Comparison of ENCODE assay signal across 1 cellular context in the genomic region with DNA sequence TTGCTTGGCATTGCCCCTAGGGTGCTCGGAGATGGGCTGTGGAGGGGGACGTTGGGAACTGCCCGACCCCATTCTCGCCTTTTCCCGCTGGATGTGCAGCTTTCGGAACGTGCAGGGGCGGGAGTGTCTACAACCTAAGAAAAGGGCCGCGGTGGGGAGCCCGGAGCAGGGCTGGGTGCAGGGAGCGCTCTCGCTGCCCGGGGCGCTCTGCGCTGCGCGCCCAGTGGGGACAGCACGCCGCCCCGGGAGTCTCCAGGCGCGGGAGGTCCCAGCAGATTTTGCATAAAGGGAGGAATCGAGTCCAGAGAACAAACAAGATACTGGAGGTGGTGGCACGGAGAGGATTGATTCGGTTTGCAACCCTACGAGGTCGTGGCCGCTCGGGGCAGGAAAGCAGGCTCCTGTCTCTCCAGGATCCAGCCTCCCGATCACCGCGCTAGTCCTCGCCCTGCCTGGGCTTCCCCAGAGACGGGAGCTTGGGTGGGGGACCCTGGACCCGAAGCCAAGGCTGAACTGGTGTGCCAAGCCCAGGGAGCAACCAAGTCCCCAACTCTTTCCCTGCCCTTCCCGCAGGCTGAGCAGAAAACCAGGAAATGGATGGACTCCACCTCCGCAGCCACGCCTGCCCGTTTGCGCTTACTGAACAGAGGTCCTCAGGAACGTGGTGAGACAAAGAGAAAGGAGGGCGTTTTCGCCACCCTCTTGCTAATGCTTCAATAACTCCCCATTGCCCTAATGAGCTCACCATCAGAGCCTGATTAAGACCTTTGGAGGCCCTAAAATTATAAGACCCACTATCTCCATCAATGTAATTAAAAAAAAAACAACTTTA.
TF ChIP-seq lines count a peak whose summit lies in the region.

No MANE protein-coding gene starts in this region.

TF ChIP-seq in HEK293, 187 proteins besides CTCF, POLR2A, EP300 and RAD21 (continued from another document):
- TF ChIP-seq, protein P1, sequence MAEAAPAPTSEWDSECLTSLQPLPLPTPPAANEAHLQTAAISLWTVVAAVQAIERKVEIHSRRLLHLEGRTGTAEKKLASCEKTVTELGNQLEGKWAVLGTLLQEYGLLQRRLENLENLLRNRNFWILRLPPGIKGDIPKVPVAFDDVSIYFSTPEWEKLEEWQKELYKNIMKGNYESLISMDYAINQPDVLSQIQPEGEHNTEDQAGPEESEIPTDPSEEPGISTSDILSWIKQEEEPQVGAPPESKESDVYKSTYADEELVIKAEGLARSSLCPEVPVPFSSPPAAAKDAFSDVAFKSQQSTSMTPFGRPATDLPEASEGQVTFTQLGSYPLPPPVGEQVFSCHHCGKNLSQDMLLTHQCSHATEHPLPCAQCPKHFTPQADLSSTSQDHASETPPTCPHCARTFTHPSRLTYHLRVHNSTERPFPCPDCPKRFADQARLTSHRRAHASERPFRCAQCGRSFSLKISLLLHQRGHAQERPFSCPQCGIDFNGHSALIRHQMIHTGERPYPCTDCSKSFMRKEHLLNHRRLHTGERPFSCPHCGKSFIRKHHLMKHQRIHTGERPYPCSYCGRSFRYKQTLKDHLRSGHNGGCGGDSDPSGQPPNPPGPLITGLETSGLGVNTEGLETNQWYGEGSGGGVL (tag by site-specific recombination; IDR thresholded peaks at IDR 0.05) = peak; percentile 53; the same call in 1 of the 2 replicates
- TF ChIP-seq YY1 (tag by site-specific recombination; IDR thresholded peaks at IDR 0.05) (peak; percentile 9; the same call in 1 of the 2 replicates), KLF9 (tag by site-specific recombination; IDR thresholded peaks at IDR 0.05; ENCODE audit: low read depth) (peak; percentile 82), KLF10 (tag by site-specific recombination; IDR thresholded peaks at IDR 0.05) (peak; percentile 37; the same call in 1 of the 2 replicates), ZNF2 (tag by site-specific recombination; IDR thresholded peaks at IDR 0.05) (peak; percentile 87), ZNF404 (tag by site-specific recombination; IDR thresholded peaks at IDR 0.05) (no peak), ZNF544 (tag by site-specific recombination; IDR thresholded peaks at IDR 0.05) (no peak), ZNF423 (tag by site-specific recombination; IDR thresholded peaks at IDR 0.05) (peak; percentile 98), ZNF121 (tag by site-specific recombination; IDR thresholded peaks at IDR 0.05) (no peak), ZNF792 (tag by site-specific recombination; IDR thresholded peaks at IDR 0.05) (no peak), ZFP69B (tag by site-specific recombination; IDR thresholded peaks at IDR 0.05) (peak; percentile 73), KLF16 (tag by site-specific recombination; IDR thresholded peaks at IDR 0.05) (peak; percentile 88), BCL11B (tag by site-specific recombination; IDR thresholded peaks at IDR 0.05; ENCODE audit: low read depth) (no peak), PRDM1 (tag by site-specific recombination; IDR thresholded peaks at IDR 0.05) (peak; percentile 67), ZNF324 (tag by site-specific recombination; IDR thresholded peaks at IDR 0.05) (peak; percentile 69; the same call in 1 of the 2 replicates), ZNF843 (tag by site-specific recombination; IDR thresholded peaks at IDR 0.05) (0 out of 2 replicates have a peak, but pooled peaks have one; percentile 33), KLF1 (tag by site-specific recombination; IDR thresholded peaks at IDR 0.05) (peak; percentile 81), ZNF366 (tag by site-specific recombination; conservative IDR thresholded peaks at IDR 0.05) (no peak), ZNF341 (tag by site-specific recombination; IDR thresholded peaks at IDR 0.05; ENCODE audit: low read depth) (peak; percentile 89), ZNF558 (tag by site-specific recombination; IDR thresholded peaks at IDR 0.05) (peak; percentile 34; the same call in 1 of the 2 replicates), OVOL3 (tag by site-specific recombination; IDR thresholded peaks at IDR 0.05) (no peak), ZNF248 (tag by site-specific recombination; IDR thresholded peaks at IDR 0.05) (no peak), ZNF335 (tag by site-specific recombination; conservative IDR thresholded peaks at IDR 0.05) (peak; percentile 93), ZNF600 (tag by site-specific recombination; IDR thresholded peaks at IDR 0.05) (peak; percentile 93), ZNF629 (tag by site-specific recombination; IDR thresholded peaks at IDR 0.05) (peak; percentile 58), ZXDB (tag by site-specific recombination; IDR thresholded peaks at IDR 0.05) (peak; percentile 75), ZNF664 (tag by site-specific recombination; IDR thresholded peaks at IDR 0.05) (0 out of 2 replicates have a peak, but pooled peaks have one; percentile 4), ZNF660 (tag by site-specific recombination; IDR thresholded peaks at IDR 0.05) (peak; percentile 53; the same call in 1 of the 2 replicates), ZIC2 (tag by site-specific recombination; IDR thresholded peaks at IDR 0.05) (peak; percentile 92), ZNF416 (tag by site-specific recombination; IDR thresholded peaks at IDR 0.05) (no peak), YY2 (tag by site-specific recombination; IDR thresholded peaks at IDR 0.05) (0 out of 2 replicates have a peak, but pooled peaks have one; percentile 15), ZFP37 (tag by site-specific recombination; IDR thresholded peaks at IDR 0.05) (0 out of 2 replicates have a peak, but pooled peaks have one; percentile 62), ZFP41 (tag by site-specific recombination; IDR thresholded peaks at IDR 0.05; ENCODE audit: borderline replicate concordance) (no peak), SP3 (tag by site-specific recombination; IDR thresholded peaks at IDR 0.05) (peak; percentile 76), SP7 (tag by site-specific recombination; IDR thresholded peaks at IDR 0.05) (peak; percentile 73), GLI4 (tag by site-specific recombination; IDR thresholded peaks at IDR 0.05) (peak; percentile 15; the same call in 1 of the 2 replicates), WT1 (tag by site-specific recombination; IDR thresholded peaks at IDR 0.05) (peak; percentile 46)
- TF ChIP-seq, protein P2, sequence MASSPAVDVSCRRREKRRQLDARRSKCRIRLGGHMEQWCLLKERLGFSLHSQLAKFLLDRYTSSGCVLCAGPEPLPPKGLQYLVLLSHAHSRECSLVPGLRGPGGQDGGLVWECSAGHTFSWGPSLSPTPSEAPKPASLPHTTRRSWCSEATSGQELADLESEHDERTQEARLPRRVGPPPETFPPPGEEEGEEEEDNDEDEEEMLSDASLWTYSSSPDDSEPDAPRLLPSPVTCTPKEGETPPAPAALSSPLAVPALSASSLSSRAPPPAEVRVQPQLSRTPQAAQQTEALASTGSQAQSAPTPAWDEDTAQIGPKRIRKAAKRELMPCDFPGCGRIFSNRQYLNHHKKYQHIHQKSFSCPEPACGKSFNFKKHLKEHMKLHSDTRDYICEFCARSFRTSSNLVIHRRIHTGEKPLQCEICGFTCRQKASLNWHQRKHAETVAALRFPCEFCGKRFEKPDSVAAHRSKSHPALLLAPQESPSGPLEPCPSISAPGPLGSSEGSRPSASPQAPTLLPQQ (tag by site-specific recombination; IDR thresholded peaks at IDR 0.05) = peak; percentile 79
- TF ChIP-seq, protein P3, sequence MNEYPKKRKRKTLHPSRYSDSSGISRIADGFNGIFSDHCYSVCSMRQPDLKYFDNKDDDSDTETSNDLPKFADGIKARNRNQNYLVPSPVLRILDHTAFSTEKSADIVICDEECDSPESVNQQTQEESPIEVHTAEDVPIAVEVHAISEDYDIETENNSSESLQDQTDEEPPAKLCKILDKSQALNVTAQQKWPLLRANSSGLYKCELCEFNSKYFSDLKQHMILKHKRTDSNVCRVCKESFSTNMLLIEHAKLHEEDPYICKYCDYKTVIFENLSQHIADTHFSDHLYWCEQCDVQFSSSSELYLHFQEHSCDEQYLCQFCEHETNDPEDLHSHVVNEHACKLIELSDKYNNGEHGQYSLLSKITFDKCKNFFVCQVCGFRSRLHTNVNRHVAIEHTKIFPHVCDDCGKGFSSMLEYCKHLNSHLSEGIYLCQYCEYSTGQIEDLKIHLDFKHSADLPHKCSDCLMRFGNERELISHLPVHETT (tag by site-specific recombination; IDR thresholded peaks at IDR 0.05) = 0 out of 2 replicates have a peak, but pooled peaks have one; percentile 43
- TF ChIP-seq, protein P4, sequence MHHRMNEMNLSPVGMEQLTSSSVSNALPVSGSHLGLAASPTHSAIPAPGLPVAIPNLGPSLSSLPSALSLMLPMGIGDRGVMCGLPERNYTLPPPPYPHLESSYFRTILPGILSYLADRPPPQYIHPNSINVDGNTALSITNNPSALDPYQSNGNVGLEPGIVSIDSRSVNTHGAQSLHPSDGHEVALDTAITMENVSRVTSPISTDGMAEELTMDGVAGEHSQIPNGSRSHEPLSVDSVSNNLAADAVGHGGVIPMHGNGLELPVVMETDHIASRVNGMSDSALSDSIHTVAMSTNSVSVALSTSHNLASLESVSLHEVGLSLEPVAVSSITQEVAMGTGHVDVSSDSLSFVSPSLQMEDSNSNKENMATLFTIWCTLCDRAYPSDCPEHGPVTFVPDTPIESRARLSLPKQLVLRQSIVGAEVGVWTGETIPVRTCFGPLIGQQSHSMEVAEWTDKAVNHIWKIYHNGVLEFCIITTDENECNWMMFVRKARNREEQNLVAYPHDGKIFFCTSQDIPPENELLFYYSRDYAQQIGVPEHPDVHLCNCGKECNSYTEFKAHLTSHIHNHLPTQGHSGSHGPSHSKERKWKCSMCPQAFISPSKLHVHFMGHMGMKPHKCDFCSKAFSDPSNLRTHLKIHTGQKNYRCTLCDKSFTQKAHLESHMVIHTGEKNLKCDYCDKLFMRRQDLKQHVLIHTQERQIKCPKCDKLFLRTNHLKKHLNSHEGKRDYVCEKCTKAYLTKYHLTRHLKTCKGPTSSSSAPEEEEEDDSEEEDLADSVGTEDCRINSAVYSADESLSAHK (tag by site-specific recombination; IDR thresholded peaks at IDR 0.05) = no peak
- TF ChIP-seq, protein P5, sequence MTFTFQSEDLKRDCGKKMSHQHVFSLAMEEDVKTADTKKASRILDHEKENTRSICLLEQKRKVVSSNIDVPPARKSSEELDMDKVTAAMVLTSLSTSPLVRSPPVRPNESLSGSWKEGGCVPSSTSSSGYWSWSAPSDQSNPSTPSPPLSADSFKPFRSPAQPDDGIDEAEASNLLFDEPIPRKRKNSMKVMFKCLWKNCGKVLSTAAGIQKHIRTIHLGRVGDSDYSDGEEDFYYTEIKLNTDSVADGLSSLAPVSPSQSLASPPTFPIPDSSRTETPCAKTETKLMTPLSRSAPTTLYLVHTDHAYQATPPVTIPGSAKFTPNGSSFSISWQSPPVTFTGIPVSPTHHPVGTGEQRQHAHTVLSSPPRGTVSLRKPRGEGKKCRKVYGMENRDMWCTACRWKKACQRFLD (tag by site-specific recombination; IDR thresholded peaks at IDR 0.05) = no peak
- TF ChIP-seq, protein P6, sequence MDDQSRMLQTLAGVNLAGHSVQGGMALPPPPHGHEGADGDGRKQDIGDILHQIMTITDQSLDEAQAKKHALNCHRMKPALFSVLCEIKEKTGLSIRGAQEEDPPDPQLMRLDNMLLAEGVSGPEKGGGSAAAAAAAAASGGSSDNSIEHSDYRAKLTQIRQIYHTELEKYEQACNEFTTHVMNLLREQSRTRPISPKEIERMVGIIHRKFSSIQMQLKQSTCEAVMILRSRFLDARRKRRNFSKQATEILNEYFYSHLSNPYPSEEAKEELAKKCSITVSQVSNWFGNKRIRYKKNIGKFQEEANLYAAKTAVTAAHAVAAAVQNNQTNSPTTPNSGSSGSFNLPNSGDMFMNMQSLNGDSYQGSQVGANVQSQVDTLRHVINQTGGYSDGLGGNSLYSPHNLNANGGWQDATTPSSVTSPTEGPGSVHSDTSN (CRISPR knock-in tag; IDR thresholded peaks at IDR 0.05) = 0 out of 2 replicates have a peak, but pooled peaks have one; percentile 18
- TF ChIP-seq, protein P7, sequence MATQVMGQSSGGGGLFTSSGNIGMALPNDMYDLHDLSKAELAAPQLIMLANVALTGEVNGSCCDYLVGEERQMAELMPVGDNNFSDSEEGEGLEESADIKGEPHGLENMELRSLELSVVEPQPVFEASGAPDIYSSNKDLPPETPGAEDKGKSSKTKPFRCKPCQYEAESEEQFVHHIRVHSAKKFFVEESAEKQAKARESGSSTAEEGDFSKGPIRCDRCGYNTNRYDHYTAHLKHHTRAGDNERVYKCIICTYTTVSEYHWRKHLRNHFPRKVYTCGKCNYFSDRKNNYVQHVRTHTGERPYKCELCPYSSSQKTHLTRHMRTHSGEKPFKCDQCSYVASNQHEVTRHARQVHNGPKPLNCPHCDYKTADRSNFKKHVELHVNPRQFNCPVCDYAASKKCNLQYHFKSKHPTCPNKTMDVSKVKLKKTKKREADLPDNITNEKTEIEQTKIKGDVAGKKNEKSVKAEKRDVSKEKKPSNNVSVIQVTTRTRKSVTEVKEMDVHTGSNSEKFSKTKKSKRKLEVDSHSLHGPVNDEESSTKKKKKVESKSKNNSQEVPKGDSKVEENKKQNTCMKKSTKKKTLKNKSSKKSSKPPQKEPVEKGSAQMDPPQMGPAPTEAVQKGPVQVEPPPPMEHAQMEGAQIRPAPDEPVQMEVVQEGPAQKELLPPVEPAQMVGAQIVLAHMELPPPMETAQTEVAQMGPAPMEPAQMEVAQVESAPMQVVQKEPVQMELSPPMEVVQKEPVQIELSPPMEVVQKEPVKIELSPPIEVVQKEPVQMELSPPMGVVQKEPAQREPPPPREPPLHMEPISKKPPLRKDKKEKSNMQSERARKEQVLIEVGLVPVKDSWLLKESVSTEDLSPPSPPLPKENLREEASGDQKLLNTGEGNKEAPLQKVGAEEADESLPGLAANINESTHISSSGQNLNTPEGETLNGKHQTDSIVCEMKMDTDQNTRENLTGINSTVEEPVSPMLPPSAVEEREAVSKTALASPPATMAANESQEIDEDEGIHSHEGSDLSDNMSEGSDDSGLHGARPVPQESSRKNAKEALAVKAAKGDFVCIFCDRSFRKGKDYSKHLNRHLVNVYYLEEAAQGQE (tag by site-specific recombination; IDR thresholded peaks at IDR 0.05) = 0 out of 2 replicates have a peak, but pooled peaks have one; percentile 25
- TF ChIP-seq, protein P8, sequence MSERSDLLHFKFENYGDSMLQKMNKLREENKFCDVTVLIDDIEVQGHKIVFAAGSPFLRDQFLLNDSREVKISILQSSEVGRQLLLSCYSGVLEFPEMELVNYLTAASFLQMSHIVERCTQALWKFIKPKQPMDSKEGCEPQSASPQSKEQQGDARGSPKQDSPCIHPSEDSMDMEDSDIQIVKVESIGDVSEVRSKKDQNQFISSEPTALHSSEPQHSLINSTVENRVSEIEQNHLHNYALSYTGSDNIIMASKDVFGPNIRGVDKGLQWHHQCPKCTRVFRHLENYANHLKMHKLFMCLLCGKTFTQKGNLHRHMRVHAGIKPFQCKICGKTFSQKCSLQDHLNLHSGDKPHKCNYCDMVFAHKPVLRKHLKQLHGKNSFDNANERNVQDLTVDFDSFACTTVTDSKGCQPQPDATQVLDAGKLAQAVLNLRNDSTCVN (tag by site-specific recombination; optimal IDR thresholded peaks at IDR 0.05) = peak; percentile 79
- TF ChIP-seq, protein P9, sequence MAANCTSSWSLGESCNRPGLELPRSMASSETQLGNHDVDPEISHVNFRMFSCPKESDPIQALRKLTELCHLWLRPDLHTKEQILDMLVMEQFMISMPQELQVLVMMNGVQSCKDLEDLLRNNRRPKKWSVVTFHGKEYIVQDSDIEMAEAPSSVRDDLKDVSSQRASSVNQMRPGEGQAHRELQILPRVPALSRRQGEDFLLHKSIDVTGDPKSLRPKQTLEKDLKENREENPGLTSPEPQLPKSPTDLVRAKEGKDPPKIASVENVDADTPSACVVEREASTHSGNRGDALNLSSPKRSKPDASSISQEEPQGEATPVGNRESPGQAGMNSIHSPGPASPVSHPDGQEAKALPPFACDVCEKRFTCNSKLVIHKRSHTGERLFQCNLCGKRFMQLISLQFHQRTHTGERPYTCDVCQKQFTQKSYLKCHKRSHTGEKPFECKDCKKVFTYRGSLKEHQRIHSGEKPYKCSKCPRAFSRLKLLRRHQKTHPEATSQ (tag by site-specific recombination; IDR thresholded peaks at IDR 0.05) = peak; percentile 68; the same call in 1 of the 2 replicates
